In genomic region chr3:128167973-128168674, GRCh38 we compare ENCODE assay signal across 1 cellular context.
TF ChIP-seq lines count a peak whose summit lies in the region.

No MANE protein-coding gene starts in this region.

TF ChIP-seq in GM23338, 12 proteins besides CTCF, POLR2A, EP300 and RAD21 (continued from another document):
- TF ChIP-seq ZNF462 (CRISPR knock-in tag; IDR thresholded peaks at IDR 0.05), result no peak
